18 cellular contexts compared by ENCODE assay signal in genomic region chr13:24225930-24226329, GRCh38.
"Had no signal": no experiment of that assay in that cellular context is flagged by ENCODE, and none has a peak within 500 bp of the region (broad histone marks: within the 10 kb centered on the region; RNA-seq: fewer than 3 reads in every experiment).

No MANE protein-coding gene starts in this region.

- H3K4me1 ChIP-seq: tibial artery, uterus had no signal

- H3K9me3 Mint-ChIP-seq: dendritic cell treated with granulocyte-macrophage colony-stimulating factor and Interleukin-4, amounts not matched to agents 40 ng/mL and 50 ng/mL, for 4 days; naive thymus-derived CD8-positive, alpha-beta T cell had no signal

- H3K27me3 Mint-ChIP-seq: dendritic cell treated with granulocyte-macrophage colony-stimulating factor and Interleukin-4, amounts not matched to agents 40 ng/mL and 50 ng/mL, for 4 days; naive thymus-derived CD8-positive, alpha-beta T cell had no signal

- H3K36me3 Mint-ChIP-seq: naive thymus-derived CD8-positive, alpha-beta T cell had no signal

- DNase-seq: heart right ventricle; islet precursor cell; mammary epithelial cell; mucosa of descending colon; naive thymus-derived CD8-positive, alpha-beta T cell; sigmoid colon; stimulated activated CD4-positive, alpha-beta T cell treated with anti-CD3 and anti-CD28 coated beads, Interleukin-12 subunit alpha, Interleukin-12 subunit beta, amount 100 ng/mL, for 4 hours; stimulated activated naive CD4-positive, alpha-beta T cell treated with Interleukin-2 at 50 U/mL for 16 hours; tibial artery; upper lobe of left lung; uterus had no signal

- ATAC-seq: heart right ventricle; left lobe of liver; mucosa of descending colon; naive thymus-derived CD8-positive, alpha-beta T cell had no signal

- H3K4me3 Mint-ChIP-seq: dendritic cell treated with granulocyte-macrophage colony-stimulating factor and Interleukin-4, amounts not matched to agents 40 ng/mL and 50 ng/mL, for 4 days had no signal

- H3K4me3 ChIP-seq: heart right ventricle, mucosa of descending colon, right atrium auricular region, sigmoid colon, skin epidermis, tibial artery, upper lobe of left lung, uterus had no signal

- H3K36me3 ChIP-seq: neutrophil, uterus had no signal

- H3K27ac ChIP-seq: heart right ventricle, neutrophil, right atrium auricular region, sigmoid colon, skin epidermis, tibial artery, upper lobe of left lung, uterus had no signal

- H3K27ac Mint-ChIP-seq: dendritic cell treated with granulocyte-macrophage colony-stimulating factor and Interleukin-4, amounts not matched to agents 40 ng/mL and 50 ng/mL, for 4 days had no signal

- H3K27me3 ChIP-seq: heart right ventricle, neutrophil, right atrium auricular region, sigmoid colon, tibial artery, upper lobe of left lung, uterus had no signal

- FAIRE-seq: colon, frontal cortex had no signal

- H3K9me3 ChIP-seq: heart right ventricle, mucosa of descending colon, neutrophil, right atrium auricular region, sigmoid colon, tibial artery, upper lobe of left lung, uterus had no signal
